In the genomic region with DNA sequence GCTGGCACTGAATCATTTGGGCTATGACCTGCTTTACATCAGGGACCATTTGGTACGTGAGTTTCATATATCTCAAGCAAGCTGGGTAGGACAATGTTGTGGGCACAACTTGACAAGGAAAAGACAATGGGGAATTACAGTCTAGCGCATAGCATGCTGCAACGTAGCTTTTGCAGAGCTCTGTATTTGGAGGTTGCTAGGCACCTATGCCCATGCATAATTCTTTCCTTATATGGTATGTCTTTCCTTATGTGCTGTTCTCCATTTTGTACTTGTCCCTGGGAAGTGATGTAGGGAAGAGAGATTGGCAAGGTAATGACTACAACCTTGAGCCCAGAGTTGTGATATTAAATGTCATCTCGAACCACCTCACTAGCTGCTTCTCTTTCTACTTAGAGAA, we compare ENCODE assay signal across 20 cellular contexts. TPM values are rescaled to one million over a fixed set of nuclear protein-coding genes. Genes with fewer than 3 reads are reported as not detected.
"Had no signal": no experiment of that assay in that cellular context is flagged by ENCODE, and none has a peak within 500 bp of the region (broad histone marks: within the 10 kb centered on the region; RNA-seq: fewer than 3 reads in every experiment).

No MANE protein-coding gene starts in this region.

- DNase-seq: activated CD4-positive, alpha-beta T cell treated with anti-CD3 and anti-CD28 coated beads, Interleukin-2, amount 10 ng/mL, durations not matched to agents 24 days and 14 days; activated CD4-positive, CD25-positive, alpha-beta regulatory T cell; activated CD8-positive, alpha-beta memory T cell treated with anti-CD3 and anti-CD28 coated beads, Interleukin-2, amount 50 U/mL, for 48 hours; activated CD8-positive, alpha-beta T cell treated with anti-CD3 and anti-CD28 coated beads, Interleukin-2, amount 10 ng/mL, durations not matched to agents 7 days and 5 days; activated gamma-delta T cell; activated T-cell treated with anti-CD3 and anti-CD28 coated beads, Interleukin-2, amount 50 U/mL, for 72 hours; amniotic stem cell; cerebellar nuclear complex; erythroblast; hippocampal formation; psoas muscle; stimulated activated CD4-positive, alpha-beta T cell treated with anti-CD3 and anti-CD28 coated beads, Interleukin-2, amount 100 ng/mL, for 48 hours; T-helper 2 cell had no signal

- H3K36me3 Mint-ChIP-seq: activated naive CD4-positive, alpha-beta T cell treated with anti-CD3 and anti-CD28 coated beads, Interleukin-2, amount 50 U/mL, for 72 hours; memory B cell; stimulated activated memory B cell treated with anti-CD40 and anti-IgM and Interleukin-4, amounts not matched to agents 10 μg/mL and 1 μg/mL and 100 μg/mL, for 72 hours had no signal

- H3K9me3 ChIP-seq: psoas muscle, tibial nerve had no signal

- H3K4me1 Mint-ChIP-seq: activated CD4-positive, alpha-beta T cell treated with anti-CD3 and anti-CD28 coated beads, Interleukin-2, amount 10 ng/mL, durations not matched to agents 24 days and 14 days; memory B cell; stimulated activated memory B cell treated with anti-CD40 and anti-IgM and Interleukin-4, amounts not matched to agents 10 μg/mL and 1 μg/mL and 100 μg/mL, for 72 hours had no signal

- H3K27me3 ChIP-seq: tibial nerve had no signal

- H3K9me3 Mint-ChIP-seq: activated CD4-positive, alpha-beta T cell treated with anti-CD3 and anti-CD28 coated beads, Interleukin-2, amount 10 ng/mL, durations not matched to agents 24 days and 14 days; activated naive CD4-positive, alpha-beta T cell treated with anti-CD3 and anti-CD28 coated beads, Interleukin-2, amount 50 U/mL, for 72 hours; activated T-cell treated with anti-CD3 and anti-CD28 coated beads, Interleukin-2, amount 50 U/mL, for 72 hours; memory B cell; neural crest cell; stimulated activated memory B cell treated with anti-CD40 and anti-IgM and Interleukin-4, amounts not matched to agents 10 μg/mL and 1 μg/mL and 100 μg/mL, for 72 hours had no signal

- H3K4me3 ChIP-seq: psoas muscle, tibial nerve had no signal

- H3K27ac Mint-ChIP-seq: activated CD4-positive, alpha-beta T cell treated with anti-CD3 and anti-CD28 coated beads, Interleukin-2, amount 10 ng/mL, durations not matched to agents 24 days and 14 days; activated CD8-positive, alpha-beta T cell treated with anti-CD3 and anti-CD28 coated beads, Interleukin-2, amount 10 ng/mL, durations not matched to agents 7 days and 5 days; activated naive CD4-positive, alpha-beta T cell treated with anti-CD3 and anti-CD28 coated beads, Interleukin-2, amount 50 U/mL, for 72 hours; activated T-cell treated with anti-CD3 and anti-CD28 coated beads, Interleukin-2, amount 50 U/mL, for 72 hours; memory B cell; stimulated activated memory B cell treated with anti-CD40 and anti-IgM and Interleukin-4, amounts not matched to agents 10 μg/mL and 1 μg/mL and 100 μg/mL, for 72 hours had no signal

- H3K4me3 Mint-ChIP-seq: activated CD4-positive, alpha-beta T cell treated with anti-CD3 and anti-CD28 coated beads, Interleukin-2, amount 10 ng/mL, durations not matched to agents 24 days and 14 days; activated CD8-positive, alpha-beta T cell treated with anti-CD3 and anti-CD28 coated beads, Interleukin-2, amount 10 ng/mL, durations not matched to agents 7 days and 5 days; activated T-cell treated with anti-CD3 and anti-CD28 coated beads, Interleukin-2, amount 50 U/mL, for 72 hours; memory B cell; neural crest cell; stimulated activated memory B cell treated with anti-CD40 and anti-IgM and Interleukin-4, amounts not matched to agents 10 μg/mL and 1 μg/mL and 100 μg/mL, for 72 hours had no signal

- H3K36me3 ChIP-seq: tibial nerve had no signal

- ATAC-seq: activated CD8-positive, alpha-beta T cell treated with anti-CD3 and anti-CD28 coated beads, Interleukin-2, amount 10 ng/mL, durations not matched to agents 7 days and 5 days; activated naive CD4-positive, alpha-beta T cell treated with anti-CD3 and anti-CD28 coated beads, Interleukin-2, amount 50 U/mL, for 72 hours; activated T-cell treated with anti-CD3 and anti-CD28 coated beads, Interleukin-2, amount 50 U/mL, for 72 hours; left lobe of liver; psoas muscle; stimulated activated memory B cell treated with anti-CD40 and anti-IgM and Interleukin-4, amounts not matched to agents 10 μg/mL and 1 μg/mL and 100 μg/mL, for 72 hours had no signal

- H3K27ac ChIP-seq: psoas muscle had no signal

RNA-seq across cellular contexts. Expression of a gene that starts 19.3 kb away (rescaled TPM):
- total RNA-seq: activated CD4-positive, alpha-beta T cell treated with anti-CD3 and anti-CD28 coated beads, Interleukin-2, amount 10 ng/mL, durations not matched to agents 24 days and 14 days; activated CD8-positive, alpha-beta T cell treated with anti-CD3 and anti-CD28 coated beads, Interleukin-2, amount 10 ng/mL, durations not matched to agents 7 days and 5 days; activated T-cell treated with anti-CD3 and anti-CD28 coated beads, Interleukin-2, amount 50 U/mL, for 72 hours had no signal

RNA-seq across cellular contexts. Expression of a gene that starts 41.2 kb away (rescaled TPM):
- total RNA-seq: activated CD4-positive, alpha-beta T cell treated with anti-CD3 and anti-CD28 coated beads, Interleukin-2, amount 10 ng/mL, durations not matched to agents 24 days and 14 days; activated CD8-positive, alpha-beta T cell treated with anti-CD3 and anti-CD28 coated beads, Interleukin-2, amount 10 ng/mL, durations not matched to agents 7 days and 5 days; activated naive CD4-positive, alpha-beta T cell treated with anti-CD3 and anti-CD28 coated beads, Interleukin-2, amount 50 U/mL, for 72 hours; activated T-cell treated with anti-CD3 and anti-CD28 coated beads, Interleukin-2, amount 50 U/mL, for 72 hours; neural crest cell; osteocyte; tibial nerve had no signal
- polyA plus RNA-seq: psoas muscle had no signal
